ENCODE assay signal across 1 cellular context in the genomic region with DNA sequence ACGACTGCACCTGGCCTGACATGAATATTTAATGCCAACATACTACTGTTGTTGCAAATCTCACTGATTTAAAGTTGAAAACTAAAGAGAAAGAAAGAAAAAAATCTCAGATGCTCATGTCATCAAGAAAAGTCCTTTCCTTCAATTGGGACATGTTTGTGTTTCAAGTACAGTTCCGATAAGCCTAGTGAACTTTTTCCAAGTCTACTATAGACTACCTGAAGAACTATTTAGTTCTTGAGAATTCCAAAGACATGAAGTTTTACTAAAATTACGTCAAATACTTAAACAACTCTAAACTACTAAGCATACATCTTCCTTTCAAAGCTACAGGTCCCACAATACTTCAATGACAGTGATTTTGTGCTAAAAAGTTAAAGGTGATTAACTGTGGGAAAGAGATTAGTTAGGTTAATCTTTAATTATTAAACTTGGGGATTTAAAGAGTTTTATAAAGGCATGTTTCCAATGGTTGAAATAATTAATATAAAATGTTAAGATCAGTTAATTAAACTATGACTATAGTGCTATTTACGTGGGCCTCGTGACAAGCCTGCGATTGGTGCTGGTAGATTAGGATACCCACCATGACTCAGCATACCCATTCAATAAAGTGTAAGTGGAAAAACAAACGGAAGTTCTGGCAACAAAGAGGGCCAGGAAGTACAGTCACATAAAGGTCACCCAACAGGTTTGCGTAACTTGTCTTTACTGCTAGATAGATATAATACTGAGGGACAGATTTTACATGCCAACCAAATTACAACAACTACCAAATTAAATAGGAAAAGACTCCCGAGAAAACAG.
TF ChIP-seq lines count a peak whose summit lies in the region.

No MANE protein-coding gene starts in this region.

TF ChIP-seq in HepG2, 621 proteins besides CTCF, POLR2A, EP300 and RAD21 (continued from another document and continues in another):
- TF ChIP-seq HOMEZ (CRISPR knock-in tag; IDR thresholded peaks at IDR 0.05; ENCODE audit: low read depth) (peak; percentile 100), ZNF766 (CRISPR knock-in tag; IDR thresholded peaks at IDR 0.05; ENCODE audit: borderline replicate concordance) (no peak), PAWR (CRISPR knock-in tag; IDR thresholded peaks at IDR 0.05; ENCODE audit: borderline replicate concordance) (no peak), ZBTB3 (CRISPR knock-in tag; IDR thresholded peaks at IDR 0.05; ENCODE audit: borderline replicate concordance, low read depth) (peak; percentile 48; the same call in 1 of the 2 replicates), GATA4 (IDR thresholded peaks at IDR 0.05; ENCODE audit: borderline replicate concordance, low read depth) (peak; percentile 37; the same call in 1 of the 2 replicates), ERF (CRISPR knock-in tag; IDR thresholded peaks at IDR 0.05) (peak; percentile 76), NFIC (IDR thresholded peaks at IDR 0.05; ENCODE audit: low read length) (peak; percentile 76; the same call in 1 of the 2 replicates), PBX3 (CRISPR knock-in tag; IDR thresholded peaks at IDR 0.05; ENCODE audit: borderline replicate concordance) (no peak), ZFP1 (CRISPR knock-in tag; IDR thresholded peaks at IDR 0.05) (no peak), ZFY (CRISPR knock-in tag; IDR thresholded peaks at IDR 0.05) (peak; percentile 25; the same call in 1 of the 2 replicates), ZNF780A (CRISPR knock-in tag; IDR thresholded peaks at IDR 0.05) (no peak), ZNF224 (CRISPR knock-in tag; IDR thresholded peaks at IDR 0.05) (no peak), POLR2G (IDR thresholded peaks at IDR 0.05; ENCODE audit: low read depth, low read length) (no peak), AGO1 (IDR thresholded peaks at IDR 0.05; ENCODE audit: low read depth, low read length, poor library complexity, severe bottlenecking) (no peak), RFX5 (IDR thresholded peaks at IDR 0.05; ENCODE audit: low read depth, low read length) (no peak), PTBP1 (IDR thresholded peaks at IDR 0.05; ENCODE audit: low read depth, low read length, poor library complexity, severe bottlenecking) (no peak), ZXDC (CRISPR knock-in tag; IDR thresholded peaks at IDR 0.05) (no peak), ZBTB10 (CRISPR knock-in tag; IDR thresholded peaks at IDR 0.05; ENCODE audit: borderline replicate concordance) (no peak), ZNF878 (CRISPR knock-in tag; IDR thresholded peaks at IDR 0.05) (no peak), MBNL3 (CRISPR knock-in tag; conservative IDR thresholded peaks at IDR 0.05) (no peak), KDM5B (CRISPR knock-in tag; IDR thresholded peaks at IDR 0.05; ENCODE audit: borderline replicate concordance) (no peak), THAP9 (CRISPR knock-in tag; IDR thresholded peaks at IDR 0.05; ENCODE audit: borderline replicate concordance) (no peak), IKZF1 (IDR thresholded peaks at IDR 0.05) (no peak), SNAI1 (CRISPR knock-in tag; IDR thresholded peaks at IDR 0.05; ENCODE audit: borderline replicate concordance) (no peak), ZNF672 (CRISPR knock-in tag; IDR thresholded peaks at IDR 0.05) (no peak), IKZF4 (CRISPR knock-in tag; IDR thresholded peaks at IDR 0.05; ENCODE audit: borderline replicate concordance, low read depth, not compliant biosample characterization) (no peak), HDAC2 (CRISPR knock-in tag; IDR thresholded peaks at IDR 0.05) (peak; percentile 75; the same call in 1 of the 2 replicates), THAP7 (CRISPR knock-in tag; IDR thresholded peaks at IDR 0.05) (no peak)
- TF ChIP-seq, protein P1, sequence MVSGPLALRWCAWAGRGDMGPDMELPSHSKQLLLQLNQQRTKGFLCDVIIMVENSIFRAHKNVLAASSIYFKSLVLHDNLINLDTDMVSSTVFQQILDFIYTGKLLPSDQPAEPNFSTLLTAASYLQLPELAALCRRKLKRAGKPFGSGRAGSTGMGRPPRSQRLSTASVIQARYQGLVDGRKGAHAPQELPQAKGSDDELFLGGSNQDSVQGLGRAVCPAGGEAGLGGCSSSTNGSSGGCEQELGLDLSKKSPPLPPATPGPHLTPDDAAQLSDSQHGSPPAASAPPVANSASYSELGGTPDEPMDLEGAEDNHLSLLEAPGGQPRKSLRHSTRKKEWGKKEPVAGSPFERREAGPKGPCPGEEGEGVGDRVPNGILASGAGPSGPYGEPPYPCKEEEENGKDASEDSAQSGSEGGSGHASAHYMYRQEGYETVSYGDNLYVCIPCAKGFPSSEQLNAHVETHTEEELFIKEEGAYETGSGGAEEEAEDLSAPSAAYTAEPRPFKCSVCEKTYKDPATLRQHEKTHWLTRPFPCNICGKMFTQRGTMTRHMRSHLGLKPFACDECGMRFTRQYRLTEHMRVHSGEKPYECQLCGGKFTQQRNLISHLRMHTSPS (CRISPR knock-in tag; IDR thresholded peaks at IDR 0.05; ENCODE audit: low read depth), result no peak; the same call in 1 of the 2 replicates
